Comparison of ENCODE assay signal across 1 cellular context in the genomic region with DNA sequence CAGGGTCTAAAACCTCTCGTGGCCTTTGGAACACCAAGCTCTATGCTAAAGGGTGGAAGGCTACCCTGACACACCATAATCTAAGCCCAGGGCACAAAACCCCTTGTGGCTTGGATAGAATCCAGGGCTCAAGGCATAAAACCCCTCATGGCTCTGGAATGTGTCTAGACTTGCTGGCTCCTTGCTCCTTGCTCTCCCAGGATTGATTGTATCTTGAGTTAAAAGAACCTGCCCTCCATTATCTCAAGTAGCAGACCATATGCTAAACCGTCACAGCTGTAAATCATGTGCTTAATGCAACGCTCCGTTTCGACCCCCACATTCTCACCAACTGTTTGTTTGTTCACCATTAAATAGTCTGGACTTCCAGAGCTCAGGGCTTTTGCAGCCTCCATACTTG.
TF ChIP-seq lines count a peak whose summit lies in the region.
"Not testable (repeated sequence)": the region's sequence is repeated elsewhere in the genome, so short reads cannot be mapped to it uniquely, and the experiment has no call there.

No MANE protein-coding gene starts in this region.

TF ChIP-seq in K562, 482 proteins besides CTCF, POLR2A, EP300 and RAD21 (continued from another document):
- TF ChIP-seq, protein P1, sequence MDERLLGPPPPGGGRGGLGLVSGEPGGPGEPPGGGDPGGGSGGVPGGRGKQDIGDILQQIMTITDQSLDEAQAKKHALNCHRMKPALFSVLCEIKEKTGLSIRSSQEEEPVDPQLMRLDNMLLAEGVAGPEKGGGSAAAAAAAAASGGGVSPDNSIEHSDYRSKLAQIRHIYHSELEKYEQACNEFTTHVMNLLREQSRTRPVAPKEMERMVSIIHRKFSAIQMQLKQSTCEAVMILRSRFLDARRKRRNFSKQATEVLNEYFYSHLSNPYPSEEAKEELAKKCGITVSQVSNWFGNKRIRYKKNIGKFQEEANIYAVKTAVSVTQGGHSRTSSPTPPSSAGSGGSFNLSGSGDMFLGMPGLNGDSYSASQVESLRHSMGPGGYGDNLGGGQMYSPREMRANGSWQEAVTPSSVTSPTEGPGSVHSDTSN (CRISPR knock-in tag; IDR thresholded peaks at IDR 0.05; ENCODE audit: low read depth) = not testable (repeated sequence)
- TF ChIP-seq, protein P1 (tag; conservative IDR thresholded peaks at IDR 0.05; ENCODE audit: low read depth) = peak; percentile 60
- TF ChIP-seq ATF1 (CRISPR knock-in tag; IDR thresholded peaks at IDR 0.05) = not testable (repeated sequence)
- TF ChIP-seq ATF1 (tag; IDR thresholded peaks at IDR 0.05) (0 out of 2 replicates have a peak, but pooled peaks have one; percentile 29), NFIC (IDR thresholded peaks at IDR 0.05) (peak; percentile 47), MEIS2 (IDR thresholded peaks at IDR 0.05; ENCODE audit: partially characterized antibody) (peak; percentile 76), ARID1B (IDR thresholded peaks at IDR 0.05) (peak; percentile 58; the same call in 1 of the 2 replicates), CBFA2T3 (IDR thresholded peaks at IDR 0.05) (peak; percentile 59)
